13 cellular contexts compared by ENCODE assay signal in genomic region chr5:116922532-116922931, GRCh38.
DNase-seq lines count a peak whose midpoint lies in the region; ATAC-seq and TF ChIP-seq lines count a peak whose summit lies in the region.
"Had no signal": no experiment of that assay in that cellular context is flagged by ENCODE, and none has a peak within 500 bp of the region (broad histone marks: within the 10 kb centered on the region; RNA-seq: fewer than 3 reads in every experiment).

No MANE protein-coding gene starts in this region.

- H3K36me3 Mint-ChIP-seq in stimulated activated naive B cell treated with anti-CD40 and anti-IgM and Interleukin-4, amounts not matched to agents 10 μg/mL and 1 μg/mL and 100 μg/mL, for 72 hours = no peaks in the 10 kb centered on the region

- no peak for TF ChIP-seq POLR2A in esophagus squamous epithelium (IDR thresholded peaks at IDR 0.05)

- ATAC-seq in GM19035 (IDR thresholded peaks at IDR 0.05; ENCODE audit: unreplicated experiment) = peak; percentile 89
- peak; percentile 73 for ATAC-seq in GM21619 (IDR thresholded peaks at IDR 0.05; ENCODE audit: unreplicated experiment)
- ATAC-seq in HG03103 (IDR thresholded peaks at IDR 0.05; ENCODE audit: low read depth, unreplicated experiment) = peak; percentile 88
- ATAC-seq in stimulated activated naive B cell treated with anti-CD40 and anti-IgM and Interleukin-4, amounts not matched to agents 10 μg/mL and 1 μg/mL and 100 μg/mL, for 72 hours (replicated peaks) = peak; percentile 77 to 80

- intact Hi-C loops in esophagus squamous epithelium (cut with DNase I) = no loop called here

- no peaks in the 10 kb centered on the region for H3K27me3 ChIP-seq in esophagus squamous epithelium

- no peaks in the 10 kb centered on the region for H3K36me3 ChIP-seq in esophagus squamous epithelium

- no peak for DNase-seq in stimulated activated naive B cell treated with anti-CD40 and anti-IgM and Interleukin-4, amounts not matched to agents 10 μg/mL and 1 μg/mL and 100 μg/mL, for 72 hours
- DNase-seq in NCI-H510A (lab: John Stamatoyannopoulos, UW) (no peak), esophagus squamous epithelium (lab: John Stamatoyannopoulos, UW) (no peak), NCI-H1417 (lab: John Stamatoyannopoulos, UW) (no peak)
- DNase-seq: activated CD4-positive, alpha-beta T cell treated with anti-CD3 and anti-CD28 coated beads for 48 hours; NCI-H2081; stimulated activated CD4-positive, alpha-beta T cell treated with anti-CD3 and anti-CD28 coated beads, Interleukin-4, amount 100 ng/mL, for 4 hours had no signal

- TF ChIP-seq CTCF in esophagus squamous epithelium (IDR thresholded peaks at IDR 0.05) = no peak

- no peak overlapping the region for H3K4me3 Mint-ChIP-seq in stimulated activated naive B cell treated with anti-CD40 and anti-IgM and Interleukin-4, amounts not matched to agents 10 μg/mL and 1 μg/mL and 100 μg/mL, for 72 hours
- H3K4me3 Mint-ChIP-seq: activated T-helper 1 cell treated with anti-CD3 and anti-CD28 coated beads, Interleukin-12 subunit alpha, Interleukin-12 subunit beta, Interleukin-2, Interleukin-4 antibody, amounts not matched to agents 30 ng/mL and 10 ng/mL and 1 ng/mL, durations not matched to agents 14 hours and 24 hours and 36 hours had no signal

- H3K4me3 ChIP-seq in esophagus squamous epithelium = no peak overlapping the region

- H3K27ac Mint-ChIP-seq in stimulated activated naive B cell treated with anti-CD40 and anti-IgM and Interleukin-4, amounts not matched to agents 10 μg/mL and 1 μg/mL and 100 μg/mL, for 72 hours = no peak overlapping the region
- H3K27ac Mint-ChIP-seq: activated T-helper 1 cell treated with anti-CD3 and anti-CD28 coated beads, Interleukin-12 subunit alpha, Interleukin-12 subunit beta, Interleukin-2, Interleukin-4 antibody, amounts not matched to agents 30 ng/mL and 10 ng/mL and 1 ng/mL, durations not matched to agents 14 hours and 24 hours and 36 hours; progenitor cell of endocrine pancreas had no signal

- peaks cover 0 to 4% of the 10 kb centered on the region in 2 donors for H3K4me1 Mint-ChIP-seq in stimulated activated naive B cell treated with anti-CD40 and anti-IgM and Interleukin-4, amounts not matched to agents 10 μg/mL and 1 μg/mL and 100 μg/mL, for 72 hours

- no peaks in the 10 kb centered on the region for H3K4me1 ChIP-seq in esophagus squamous epithelium

- no peaks in the 10 kb centered on the region for H3K27me3 Mint-ChIP-seq in stimulated activated naive B cell treated with anti-CD40 and anti-IgM and Interleukin-4, amounts not matched to agents 10 μg/mL and 1 μg/mL and 100 μg/mL, for 72 hours

- peaks cover 0 to 1% of the 10 kb centered on the region in 2 donors for H3K9me3 Mint-ChIP-seq in stimulated activated naive B cell treated with anti-CD40 and anti-IgM and Interleukin-4, amounts not matched to agents 10 μg/mL and 1 μg/mL and 100 μg/mL, for 72 hours
- H3K9me3 Mint-ChIP-seq: activated T-helper 1 cell treated with anti-CD3 and anti-CD28 coated beads, Interleukin-12 subunit alpha, Interleukin-12 subunit beta, Interleukin-2, Interleukin-4 antibody, amounts not matched to agents 30 ng/mL and 10 ng/mL and 1 ng/mL, durations not matched to agents 14 hours and 24 hours and 36 hours had no signal

- H3K9me3 ChIP-seq in esophagus squamous epithelium = no peaks in the 10 kb centered on the region

- H3K27ac ChIP-seq in esophagus squamous epithelium = no peak overlapping the region
- H3K27ac ChIP-seq: KMS-11 had no signal
